14 cellular contexts compared by ENCODE assay signal in the genomic region with DNA sequence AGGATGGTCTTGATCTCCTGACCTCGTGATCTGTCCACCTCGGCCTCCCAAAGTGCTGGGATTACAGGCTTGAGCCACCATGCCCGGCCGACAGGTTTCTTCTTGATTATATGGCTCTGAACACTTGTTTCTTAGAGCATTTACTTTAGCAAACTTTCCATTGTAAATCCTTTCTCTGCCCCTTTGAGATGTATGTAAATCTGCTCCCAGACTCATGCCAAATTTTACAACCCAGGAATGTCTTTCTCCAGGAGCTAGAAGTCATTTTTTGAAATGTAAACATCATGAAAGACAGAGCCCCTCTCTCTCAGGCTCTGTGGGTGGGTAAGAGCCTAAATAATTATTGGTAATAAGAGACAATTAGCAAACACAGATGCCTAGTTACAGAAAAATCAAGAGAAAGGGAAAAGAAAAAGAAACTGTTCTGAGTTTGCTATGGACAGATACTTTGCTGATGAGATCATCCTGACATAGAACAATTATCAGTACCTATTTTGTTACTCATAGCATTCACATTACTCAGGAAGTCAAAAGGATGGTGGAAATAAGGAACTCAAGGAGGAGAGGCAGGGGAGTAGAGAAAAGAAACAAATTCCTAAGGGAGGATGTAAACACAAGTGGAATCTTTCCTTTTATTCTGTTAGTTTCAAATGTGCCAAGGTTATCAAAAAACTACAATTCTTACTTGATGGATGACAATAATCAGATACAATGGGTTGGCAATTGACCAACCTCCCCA.
DNase-seq lines count a peak whose midpoint lies in the region; ATAC-seq and TF ChIP-seq lines count a peak whose summit lies in the region.
"Had no signal": no experiment of that assay in that cellular context is flagged by ENCODE, and none has a peak within 500 bp of the region (broad histone marks: within the 10 kb centered on the region; RNA-seq: fewer than 3 reads in every experiment).

No MANE protein-coding gene starts in this region.

- H2BK120ac ChIP-seq in H9 (ENCODE audit: low read depth, low read length, poor library complexity, severe bottlenecking) = no peak overlapping the region

- no CpG with 5 or more reads among the region's 4 CpGs for WGBS in H9 (ENCODE audit: extremely low coverage, insufficient read length, low lambda C conversion rate)

- H2BK5ac ChIP-seq in H9 (ENCODE audit: insufficient read length, low read length) = no peak overlapping the region

- H3K27ac Mint-ChIP-seq in H9 = peak overlapping the region in 1 of 3 experiments; percentile 15; a peak in 2 of 7 replicates
- H3K27ac Mint-ChIP-seq: activated CD8-positive, alpha-beta T cell treated with anti-CD3 and anti-CD28 coated beads, Interleukin-2, amount 10 ng/mL, durations not matched to agents 7 days and 5 days; activated naive CD4-positive, alpha-beta T cell treated with anti-CD3 and anti-CD28 coated beads, Interleukin-2, amount 50 U/mL, for 24 hours; effector memory CD8-positive, alpha-beta T cell; T-helper 2 cell treated with Interferon-gamma antibody and Interleukin-4, amounts not matched to agents 5 μg/mL and 100 μg/mL, for 36 hours had no signal

- no peak overlapping the region for H3K4ac ChIP-seq in H9 (ENCODE audit: low read depth, low read length)

- H3K4me3 Mint-ChIP-seq in H9 = no peak overlapping the region
- H3K4me3 Mint-ChIP-seq: activated CD8-positive, alpha-beta T cell treated with anti-CD3 and anti-CD28 coated beads, Interleukin-2, amount 10 ng/mL, durations not matched to agents 7 days and 5 days; activated naive CD4-positive, alpha-beta T cell treated with anti-CD3 and anti-CD28 coated beads, Interleukin-2, amount 50 U/mL, for 24 hours; effector memory CD8-positive, alpha-beta T cell; naive thymus-derived CD8-positive, alpha-beta T cell; T-helper 2 cell treated with Interferon-gamma antibody and Interleukin-4, amounts not matched to agents 5 μg/mL and 100 μg/mL, for 36 hours had no signal

- H3K9me3 Mint-ChIP-seq in H9 = no peaks in the 10 kb centered on the region; a peak in 1 of 5 replicates
- H3K9me3 Mint-ChIP-seq: T-helper 2 cell treated with Interferon-gamma antibody and Interleukin-4, amounts not matched to agents 5 μg/mL and 100 μg/mL, for 36 hours had no signal

- H3K4me1 ChIP-seq in SJSA1 (replicated peaks) (peaks cover 25% of the 10 kb centered on the region), H9 (ENCODE audit: insufficient read depth, low read length) (peaks cover 5% of the 10 kb centered on the region; the same call in 1 of the 2 replicates)

- no peaks in the 10 kb centered on the region for H4K20me1 ChIP-seq in H9 (ENCODE audit: control insufficient read depth, insufficient read depth, insufficient read length)

- H3K4me2 ChIP-seq in H9 (ENCODE audit: insufficient read depth, insufficient read length, low read length) = no peak overlapping the region

- peak overlapping the region; percentile 97 for H3K27ac ChIP-seq in SJSA1
- H3K27ac ChIP-seq in H9 (ENCODE audit: insufficient read length, low read depth, low read length) = no peak overlapping the region

- TF ChIP-seq CTCF in H9 (conservative IDR thresholded peaks at IDR 0.05) = no peak

- no peak overlapping the region for H2BK20ac ChIP-seq in H9 (ENCODE audit: low read depth, low read length, poor library complexity, severe bottlenecking)

- no peak for ATAC-seq in GM18502 (IDR thresholded peaks at IDR 0.05; ENCODE audit: poor library complexity, unreplicated experiment)
- ATAC-seq: activated CD8-positive, alpha-beta T cell treated with anti-CD3 and anti-CD28 coated beads, Interleukin-2, amount 10 ng/mL, durations not matched to agents 7 days and 5 days; effector memory CD8-positive, alpha-beta T cell; naive thymus-derived CD8-positive, alpha-beta T cell had no signal

- no peak overlapping the region for H3K4me3 ChIP-seq in SJSA1

- peaks cover 14 to 17% of the 10 kb centered on the region in 2 experiments for H3K4me1 Mint-ChIP-seq in H9
- H3K4me1 Mint-ChIP-seq: activated naive CD4-positive, alpha-beta T cell treated with anti-CD3 and anti-CD28 coated beads, Interleukin-2, amount 50 U/mL, for 24 hours; naive thymus-derived CD8-positive, alpha-beta T cell had no signal

- H3K36me3 ChIP-seq in SJSA1 = no peaks in the 10 kb centered on the region

- H3K18ac ChIP-seq in H9 (ENCODE audit: insufficient read length, low read depth, low read length) = no peak overlapping the region

- H3T11ph ChIP-seq in H9 (ENCODE audit: low read length) = no peak overlapping the region

- H3K27me3 ChIP-seq in SJSA1 (replicated peaks) (no peaks in the 10 kb centered on the region), H9 (ENCODE audit: insufficient read depth, low read length) (no peaks in the 10 kb centered on the region)

- no peaks in the 10 kb centered on the region for H3K36me3 Mint-ChIP-seq in H9 (ENCODE audit: insufficient read depth in 1 of 3, low read depth in 3 of 3)
- H3K36me3 Mint-ChIP-seq: activated naive CD4-positive, alpha-beta T cell treated with anti-CD3 and anti-CD28 coated beads, Interleukin-2, amount 50 U/mL, for 24 hours; naive thymus-derived CD8-positive, alpha-beta T cell had no signal

- no peak overlapping the region for H2AFZ ChIP-seq in H9 (ENCODE audit: low read length)

- H3K9me3 ChIP-seq in SJSA1 (replicated peaks) (no peaks in the 10 kb centered on the region), H9 (ENCODE audit: control insufficient read depth, low read depth, low read length) (no peaks in the 10 kb centered on the region)

- H4K5ac ChIP-seq in H9 (ENCODE audit: insufficient read length, low read depth, low read length) = no peak overlapping the region

- no peak overlapping the region for H2AK5ac ChIP-seq in H9 (ENCODE audit: insufficient read length, low read length)

- no peak overlapping the region for H2BK12ac ChIP-seq in H9 (ENCODE audit: insufficient read length, low read depth, low read length)

- H3K9ac ChIP-seq in H9 (ENCODE audit: extremely low read depth, insufficient read length, low read length) = no peak overlapping the region

- H3K79me1 ChIP-seq in H9 (ENCODE audit: insufficient read depth, low read depth, low read length, poor library complexity, severe bottlenecking) = no peaks in the 10 kb centered on the region

- H3K56ac ChIP-seq in H9 (ENCODE audit: insufficient read length, low read depth, low read length) = no peak overlapping the region

- no peak overlapping the region for H2BK15ac ChIP-seq in H9 (ENCODE audit: low read depth, low read length)

- no peak overlapping the region for H3K14ac ChIP-seq in H9 (ENCODE audit: insufficient read depth, low read length)

- peak; percentile 76 for DNase-seq in GM03348 (ENCODE audit: low spot score)
- peak in 1 of 2 experiments; percentile 91 for DNase-seq in SJSA1 (ENCODE audit: low read depth in 1 of 2, low spot score in 2 of 2)
- DNase-seq in fibroblast of peridontal ligament (ENCODE audit: extremely low read depth) = peak; percentile 64
- DNase-seq in renal cortical epithelial cell (ENCODE audit: low read depth) = peak; percentile 89
- no peak for DNase-seq in H9
- DNase-seq in HuH-7 (ENCODE audit: low spot score) = no peak
- DNase-seq in NOMO-1 treated with DMSO at 0.1 percent for 48 hours (lab: John Stamatoyannopoulos, UW; ENCODE audit: unreplicated experiment) = no peak
- DNase-seq: activated CD8-positive, alpha-beta T cell treated with anti-CD3 and anti-CD28 coated beads, Interleukin-2, amount 10 ng/mL, durations not matched to agents 7 days and 5 days; DMS153; effector memory CD8-positive, alpha-beta T cell; naive thymus-derived CD8-positive, alpha-beta T cell had no signal

- no peak overlapping the region for H4K91ac ChIP-seq in H9 (ENCODE audit: insufficient read length, low read depth, low read length)

- H4K8ac ChIP-seq in H9 (replicated peaks; ENCODE audit: insufficient read length, low read depth, low read length) = no peak overlapping the region

- H3K79me2 ChIP-seq in H9 (ENCODE audit: insufficient read depth, low read length) = no peaks in the 10 kb centered on the region

- no peaks in the 10 kb centered on the region for H3K27me3 Mint-ChIP-seq in H9 (ENCODE audit: low read depth)
- H3K27me3 Mint-ChIP-seq: effector memory CD8-positive, alpha-beta T cell had no signal

- no peak overlapping the region for H3K23ac ChIP-seq in H9 (ENCODE audit: insufficient read length, low read depth, low read length)

- H3K23me2 ChIP-seq in H9 (ENCODE audit: insufficient read length, low read depth, low read length, poor library complexity, severe bottlenecking) = no peaks in the 10 kb centered on the region

Comparison
In these comparisons a context has a peak if more than half of its experiments do, and no peak if none do; other contexts are left out.
1. DNase-seq: peak in GM03348 (single experiment), fibroblast of peridontal ligament (single experiment) and renal cortical epithelial cell (single experiment); none in H9 (single experiment), HuH-7 (single experiment) and NOMO-1 treated with DMSO at 0.1 percent for 48 hours (single experiment).